Comparison of ENCODE assay signal across 8 cellular contexts in the genomic region with DNA sequence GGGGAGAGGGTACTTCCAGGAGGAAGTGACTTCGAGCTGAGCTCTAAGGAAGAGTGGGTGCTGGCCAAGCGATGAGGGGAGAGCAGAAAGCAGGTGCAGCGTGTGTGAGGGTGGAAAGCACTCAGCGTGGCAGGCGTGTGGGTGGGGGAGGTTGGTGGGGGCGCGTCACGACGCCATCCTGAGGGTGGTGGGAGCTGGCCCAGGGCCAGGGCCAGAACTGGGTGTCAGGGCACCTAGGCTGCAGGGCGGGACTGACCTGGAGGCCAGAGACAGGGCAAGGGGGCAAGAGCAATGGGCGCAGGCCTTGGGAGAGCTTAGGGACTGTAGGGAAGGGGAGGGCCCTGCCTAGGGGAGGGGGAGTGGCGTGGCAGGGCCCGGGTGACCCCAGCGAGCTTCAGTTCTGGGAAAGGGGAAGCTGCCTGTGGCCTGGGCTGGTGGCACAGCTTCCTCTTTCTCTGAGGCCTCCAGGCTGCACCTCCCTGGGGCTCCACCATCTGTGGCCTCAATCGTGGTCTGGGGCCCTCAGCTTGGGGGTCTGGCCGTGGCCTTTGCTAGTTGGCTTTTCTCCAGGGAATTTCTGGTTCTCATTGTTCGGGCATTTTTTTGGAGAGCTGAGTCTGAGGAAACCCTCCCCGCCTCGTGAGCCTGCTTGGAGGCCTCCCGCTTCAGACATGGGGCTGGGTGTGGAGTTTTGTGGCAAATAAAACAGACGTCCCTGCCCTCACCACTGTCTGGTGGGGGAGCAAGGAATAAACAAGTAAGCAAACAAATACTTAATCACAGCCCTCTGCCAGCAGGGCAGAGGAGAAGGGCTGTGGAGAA. TPM values are rescaled to one million over a fixed set of nuclear protein-coding genes. Genes with fewer than 3 reads are reported as not detected.
DNase-seq lines count a peak whose midpoint lies in the region; ATAC-seq and TF ChIP-seq lines count a peak whose summit lies in the region.

No MANE protein-coding gene starts in this region.

- H3K4me1 Mint-ChIP-seq in MCF 10A (ENCODE audit: insufficient read depth, unreplicated experiment) (peaks cover 37% of the 10 kb centered on the region), Caco-2 (ENCODE audit: low read depth, unreplicated experiment) (peaks cover under 1% of the 10 kb centered on the region)
- H3K4me1 Mint-ChIP-seq in activated T-cell treated with anti-CD3 and anti-CD28 coated beads, Interleukin-2, amount 50 U/mL, for 24 hours (ENCODE audit: low read depth), result peaks cover 75% of the 10 kb centered on the region

- no peaks in the 10 kb centered on the region for H3K27me3 Mint-ChIP-seq in MCF 10A (ENCODE audit: insufficient read depth, unreplicated experiment)
- no peaks in the 10 kb centered on the region for H3K27me3 Mint-ChIP-seq in activated T-cell treated with anti-CD3 and anti-CD28 coated beads, Interleukin-2, amount 50 U/mL, for 24 hours
- no peaks in the 10 kb centered on the region for H3K27me3 Mint-ChIP-seq in Caco-2 (ENCODE audit: insufficient read depth, unreplicated experiment)

- 28 to 41% methylated on average over 21 of the region's 21 CpGs for WGBS in tibial nerve, 2 donors

- no TSS peak for BruUV-seq in MCF 10A (replicated peaks; lab: Mats Ljungman, UMichigan)
- no TSS peak for BruUV-seq in Caco-2 (replicated peaks; lab: Mats Ljungman, UMichigan)

- H3K36me3 Mint-ChIP-seq in MCF 10A (ENCODE audit: insufficient read depth, unreplicated experiment), result no peaks in the 10 kb centered on the region
- peaks cover 42% of the 10 kb centered on the region for H3K36me3 Mint-ChIP-seq in activated T-cell treated with anti-CD3 and anti-CD28 coated beads, Interleukin-2, amount 50 U/mL, for 24 hours (ENCODE audit: low read depth)
- H3K36me3 Mint-ChIP-seq in Caco-2 (ENCODE audit: insufficient read depth, unreplicated experiment), result peaks cover 6% of the 10 kb centered on the region

- POLR2A ChIA-PET in MCF 10A (lab: Yijun Ruan, JAX) (interaction anchor here (0.6 to 1.0 kb wide), 2 partner anchors 34 to 144 kb away, joined by 3 to 4 read pairs; no protein-coding TSS in a partner anchor), Caco-2 (lab: Charles Lee) (no interaction called here)

- no peaks in the 10 kb centered on the region for H3K4me1 ChIP-seq in breast epithelium
- peaks cover 0 to 84% (median 56%) of the 10 kb centered on the region in 4 donors for H3K4me1 ChIP-seq in tibial nerve
- peaks cover 4% of the 10 kb centered on the region for H3K4me1 ChIP-seq in Caco-2

- peak; percentile 38 for ATAC-seq in HG03439 (IDR thresholded peaks at IDR 0.05; ENCODE audit: unreplicated experiment)

- H3K27ac Mint-ChIP-seq in MCF 10A (ENCODE audit: low read depth, unreplicated experiment) (peak overlapping the region; percentile 54), Caco-2 (ENCODE audit: unreplicated experiment) (no peak overlapping the region)
- peak overlapping the region; percentile 84 for H3K27ac Mint-ChIP-seq in activated T-cell treated with anti-CD3 and anti-CD28 coated beads, Interleukin-2, amount 50 U/mL, for 24 hours

- H3K9me3 Mint-ChIP-seq in MCF 10A (ENCODE audit: unreplicated experiment) (no peaks in the 10 kb centered on the region), Caco-2 (ENCODE audit: unreplicated experiment) (no peaks in the 10 kb centered on the region)
- no peaks in the 10 kb centered on the region for H3K9me3 Mint-ChIP-seq in activated T-cell treated with anti-CD3 and anti-CD28 coated beads, Interleukin-2, amount 50 U/mL, for 24 hours

- no peak for TF ChIP-seq EP300 in tibial nerve (IDR thresholded peaks at IDR 0.05)

- no peak for TF ChIP-seq CTCF in MCF 10A (IDR thresholded peaks at IDR 0.05; ENCODE audit: unreplicated experiment)
- no peak for TF ChIP-seq CTCF in breast epithelium (IDR thresholded peaks at IDR 0.05)
- TF ChIP-seq CTCF in tibial nerve (IDR thresholded peaks at IDR 0.05), result no peak
- TF ChIP-seq CTCF in Caco-2 (IDR thresholded peaks at IDR 0.05; ENCODE audit: insufficient read depth in 1 of 2, low read depth in 1 of 2, low read length in 1 of 2, severe bottlenecking in 1 of 2, unreplicated experiment in 1 of 2), result no peak

- intact Hi-C loops in MCF 10A (cut with micrococcal nuclease) (no loop called here), breast epithelium (cut with DNase I; ENCODE audit: low total_unique reads) (no loop called here), Caco-2 (cut with micrococcal nuclease; ENCODE audit: unreplicated experiment) (no loop called here)

- no peak overlapping the region for H3K4me3 Mint-ChIP-seq in MCF 10A (ENCODE audit: unreplicated experiment)
- peak overlapping the region; percentile 35 for H3K4me3 Mint-ChIP-seq in activated T-cell treated with anti-CD3 and anti-CD28 coated beads, Interleukin-2, amount 50 U/mL, for 24 hours
- no peak overlapping the region for H3K4me3 Mint-ChIP-seq in Caco-2 (ENCODE audit: unreplicated experiment)

- CTCF ChIA-PET in MCF 10A (lab: Yijun Ruan, JAX), result interaction anchor here (0.6 to 1.4 kb wide), 2 partner anchors 35 to 207 kb away, joined by 3 to 5 read pairs; no protein-coding TSS in a partner anchor
- CTCF ChIA-PET in Caco-2 (lab: Charles Lee), result interaction anchor here (0.5 to 2.9 kb wide), 6 partner anchors 8 to 546 kb away, joined by 3 to 12 read pairs (median 4); no protein-coding TSS in a partner anchor

- no peak overlapping the region for H3K4me3 ChIP-seq in breast epithelium
- H3K4me3 ChIP-seq in tibial nerve, result no peak overlapping the region
- no peak overlapping the region for H3K4me3 ChIP-seq in Caco-2 (ENCODE audit: low read depth, low read length)

- H3K36me3 ChIP-seq in breast epithelium (no peaks in the 10 kb centered on the region), tibial nerve (no peaks in the 10 kb centered on the region), Caco-2 (ENCODE audit: control insufficient read depth, insufficient read depth, low read length) (no peaks in the 10 kb centered on the region)

- TF ChIP-seq POLR2A in breast epithelium (IDR thresholded peaks at IDR 0.05) (no peak), tibial nerve (IDR thresholded peaks at IDR 0.05) (no peak)

- peak overlapping the region in 1 of 2 donors; percentile 32 for H3K27ac ChIP-seq in breast epithelium
- H3K27ac ChIP-seq in tibial nerve, result peak overlapping the region in 3 of 4 donors; percentile 67 to 76 (median 71)

- DNase-seq in MCF 10A (ENCODE audit: unreplicated experiment) (no peak), breast epithelium (ENCODE audit: low spot score in 2 of 2) (no peak), left kidney (ENCODE audit: low read depth, low spot score) (peak; percentile 13), tibial nerve (ENCODE audit: low spot score in 2 of 2) (no peak), NCI-H524 (lab: John Stamatoyannopoulos, UW) (no peak), Caco-2 (no peak)
- DNase-seq in activated T-cell treated with anti-CD3 and anti-CD28 coated beads, Interleukin-2, amount 50 U/mL, for 24 hours, result no peak

- H3K9me3 ChIP-seq in breast epithelium (no peaks in the 10 kb centered on the region), tibial nerve (no peaks in the 10 kb centered on the region), Caco-2 (no peaks in the 10 kb centered on the region)

- no peaks in the 10 kb centered on the region for H3K27me3 ChIP-seq in breast epithelium
- no peaks in the 10 kb centered on the region for H3K27me3 ChIP-seq in tibial nerve
- no peaks in the 10 kb centered on the region for H3K27me3 ChIP-seq in Caco-2 (replicated peaks; ENCODE audit: control insufficient read depth, insufficient read depth, low read length)

RNA-seq across cellular contexts. Expression of gene RELT, which starts 8.9 kb away (rescaled TPM):
- 5.8 and 8.4 TPM in 2 replicates for total RNA-seq in MCF 10A (2022)
- total RNA-seq in breast epithelium, result 1 to 10 TPM; 2.2 to 3.7 (median 2.3) TPM
- total RNA-seq in tibial nerve, result 1 to 10 TPM; 2.4 to 6.0 (median 2.5) TPM
- total RNA-seq in Caco-2 (2022), result 11.7 and 12.7 TPM in 2 replicates
